Comparison of ENCODE assay signal across 13 cellular contexts in genomic region chr10:99777918-99778716, GRCh38. TPM values are rescaled to one million over a fixed set of nuclear protein-coding genes. Genes with fewer than 3 reads are reported as not detected.
DNase-seq lines count a peak whose midpoint lies in the region; FAIRE-seq and TF ChIP-seq lines count a peak whose summit lies in the region.
"Had no signal": no experiment of that assay in that cellular context is flagged by ENCODE, and none has a peak within 500 bp of the region (broad histone marks: within the 10 kb centered on the region; RNA-seq: fewer than 3 reads in every experiment).

No MANE protein-coding gene starts in this region.

- no peak overlapping the region for H2BK120ac ChIP-seq in neuronal stem cell (ENCODE audit: low read depth, low read length)

- H3K27me3 ChIP-seq in Loucy (ENCODE audit: insufficient read depth, low read length, poor library complexity, severe bottlenecking) (no peaks in the 10 kb centered on the region), bronchial epithelial cell (ENCODE audit: control insufficient read depth, insufficient read depth, low read length) (no peaks in the 10 kb centered on the region), neuronal stem cell (ENCODE audit: control insufficient read depth in 3 of 3, insufficient read depth in 3 of 3, low read depth in 1 of 3, low read length in 3 of 3) (no peaks in the 10 kb centered on the region)
- H3K27me3 ChIP-seq: tibial artery had no signal

- no peak overlapping the region for H4K8ac ChIP-seq in neuronal stem cell (ENCODE audit: low read depth, low read length)

- no peak overlapping the region for H3K4ac ChIP-seq in neuronal stem cell (ENCODE audit: low read length)

- H3K79me1 ChIP-seq in neuronal stem cell (ENCODE audit: low read depth, low read length), result no peaks in the 10 kb centered on the region

- H3K23ac ChIP-seq in neuronal stem cell (ENCODE audit: low read depth, low read length, poor library complexity), result no peak overlapping the region

- H2BK15ac ChIP-seq in neuronal stem cell (ENCODE audit: low read length), result no peak overlapping the region

- H3K4me1 ChIP-seq in Loucy (ENCODE audit: insufficient read depth, low read length, poor library complexity, severe bottlenecking) (peaks cover 13% of the 10 kb centered on the region), neuronal stem cell (ENCODE audit: control insufficient read depth in 2 of 2, insufficient read depth in 1 of 2, low read depth in 1 of 2, low read length in 2 of 2) (peaks cover 3 to 4% of the 10 kb centered on the region in 2 donors)
- H3K4me1 ChIP-seq: tibial artery had no signal

- H3K4me3 ChIP-seq in GM12865 (ENCODE audit: low read depth, low read length) (no peak overlapping the region), Loucy (ENCODE audit: low read length, poor library complexity, severe bottlenecking) (no peak overlapping the region), bronchial epithelial cell (ENCODE audit: low read depth, low read length) (no peak overlapping the region), neuronal stem cell (ENCODE audit: low read length in 2 of 2) (no peak overlapping the region)
- H3K4me3 ChIP-seq: tibial artery had no signal

- no peak for FAIRE-seq in bronchial epithelial cell (lab: Jason Lieb, UNC)
- FAIRE-seq: G401.6, islet of Langerhans had no signal

- H3K9ac ChIP-seq in Loucy (ENCODE audit: low read depth, low read length, poor library complexity, severe bottlenecking) (no peak overlapping the region), neuronal stem cell (ENCODE audit: low read depth, low read length, poor library complexity) (no peak overlapping the region)

- H3K79me2 ChIP-seq in Loucy (ENCODE audit: insufficient read depth, low read length), result no peaks in the 10 kb centered on the region

- no peak overlapping the region for H4K91ac ChIP-seq in neuronal stem cell (ENCODE audit: low read depth, low read length, poor library complexity)

- H3K9me2 ChIP-seq in Loucy (replicated peaks; ENCODE audit: low read depth, low read length), result no peaks in the 10 kb centered on the region

- no peak for TF ChIP-seq CTCF in GM12865 (IDR thresholded peaks at IDR 0.05; ENCODE audit: insufficient read depth, low read depth, low read length, missing control alignments)
- no peak for TF ChIP-seq CTCF in Loucy (conservative IDR thresholded peaks at IDR 0.05; ENCODE audit: low read length)
- TF ChIP-seq CTCF in bronchial epithelial cell (IDR thresholded peaks at IDR 0.05; ENCODE audit: insufficient read depth, low read length, severe bottlenecking), result no peak

- H2AK5ac ChIP-seq in neuronal stem cell (ENCODE audit: low read depth, low read length), result no peak overlapping the region

- DNase-seq in GM12865 (ENCODE audit: low read depth) (peak; percentile 47), bronchial epithelial cell (ENCODE audit: low read depth) (peak; percentile 30), neuronal stem cell (ENCODE audit: low spot score) (no peak), hypothalamus (lab: John Stamatoyannopoulos, UW) (no peak), AG08395 (ENCODE audit: low spot score) (no peak), NCI-H2081 treated with DMSO at 0.1 percent for 48 hours (lab: John Stamatoyannopoulos, UW) (no peak), C1 segment of cervical spinal cord (lab: John Stamatoyannopoulos, UW) (no peak)
- DNase-seq: amygdala, NCI-H446 treated with DMSO at 0.1 percent for 48 hours, tibial artery had no signal

- H3K4me2 ChIP-seq in Loucy (ENCODE audit: low read depth, low read length, poor library complexity, severe bottlenecking) (peak overlapping the region; percentile 64), neuronal stem cell (ENCODE audit: insufficient read depth, low read length, poor library complexity, severe bottlenecking) (no peak overlapping the region)

- peak overlapping the region; percentile 94; the same call in 1 of the 2 replicates for H2AFZ ChIP-seq in Loucy (ENCODE audit: low read length)
- H2AFZ ChIP-seq in neuronal stem cell (ENCODE audit: low read length), result peak overlapping the region; percentile 80

- H3K27ac ChIP-seq in neuronal stem cell (replicated peaks; ENCODE audit: low read length), result no peak overlapping the region
- H3K27ac ChIP-seq: tibial artery had no signal

- H2BK12ac ChIP-seq in neuronal stem cell (ENCODE audit: low read length), result no peak overlapping the region

- H3F3A ChIP-seq in Loucy (ENCODE audit: low read depth), result no peaks in the 10 kb centered on the region

- H3K36me3 ChIP-seq in Loucy (ENCODE audit: insufficient read depth, low read length), result no peaks in the 10 kb centered on the region
- no peaks in the 10 kb centered on the region for H3K36me3 ChIP-seq in bronchial epithelial cell (ENCODE audit: control insufficient read depth, insufficient read depth, low read length)
- H3K36me3 ChIP-seq in neuronal stem cell (replicated peaks in 1 of 2; ENCODE audit: control insufficient read depth in 2 of 2, insufficient read depth in 2 of 2, low read length in 2 of 2), result no peaks in the 10 kb centered on the region
- H3K36me3 ChIP-seq: tibial artery had no signal

- H4K20me1 ChIP-seq in Loucy (ENCODE audit: insufficient read depth, low read length, poor library complexity, severe bottlenecking), result no peaks in the 10 kb centered on the region

- H3K18ac ChIP-seq in neuronal stem cell (ENCODE audit: low read length), result no peak overlapping the region

- no peak overlapping the region for H2BK5ac ChIP-seq in neuronal stem cell (ENCODE audit: low read length)

- no peaks in the 10 kb centered on the region for H3K9me3 ChIP-seq in Loucy (ENCODE audit: insufficient read depth, low read depth, low read length)
- no peaks in the 10 kb centered on the region for H3K9me3 ChIP-seq in neuronal stem cell (replicated peaks in 1 of 2; ENCODE audit: control insufficient read depth in 2 of 2, insufficient read depth in 1 of 2, low read depth in 1 of 2, low read length in 2 of 2)
- H3K9me3 ChIP-seq: tibial artery had no signal

- WGBS in neuronal stem cell (ENCODE audit: extremely low coverage in 2 of 2, insufficient read length in 2 of 2, insufficient replicate concordance in 1 of 2), 2 donors, result no CpG with 5 or more reads among the region's 1 CpG

- no peak overlapping the region for H3K14ac ChIP-seq in neuronal stem cell (ENCODE audit: low read length)

RNA-seq across cellular contexts. Expression of gene ABCC2, which starts 4.3 kb away (rescaled TPM):
- total RNA-seq in bronchial epithelial cell, result 0.53 and 1.0 TPM in 2 replicates
- 0.31 TPM for polyA plus RNA-seq in neuronal stem cell (2013, experiment 1 of 2)
- 0.26 TPM for polyA plus RNA-seq in neuronal stem cell (2013, experiment 2 of 2)

RNA-seq across cellular contexts. Expression of gene CUTC, which starts 46.1 kb away (rescaled TPM):
- 14.2 and 25.0 TPM in 2 replicates for total RNA-seq in bronchial epithelial cell
- polyA plus RNA-seq in neuronal stem cell (2013, experiment 1 of 2), result 20.2 TPM
- polyA plus RNA-seq in neuronal stem cell (2013, experiment 2 of 2), result 20.4 TPM

RNA-seq across cellular contexts. Expression of gene COX15, which starts 46.2 kb away (rescaled TPM):
- 33.2 and 35.7 TPM in 2 replicates for total RNA-seq in bronchial epithelial cell
- polyA plus RNA-seq in neuronal stem cell (2013, experiment 1 of 2), result 19.8 TPM
- 20.1 TPM for polyA plus RNA-seq in neuronal stem cell (2013, experiment 2 of 2)

Comparison
In these comparisons a context has a peak if more than half of its experiments do, and no peak if none do; other contexts are left out.
1. DNase-seq: peak in GM12865 (single experiment) and bronchial epithelial cell (single experiment); none in neuronal stem cell (single experiment), hypothalamus (0 of 51), AG08395 (single experiment), NCI-H2081 treated with DMSO at 0.1 percent for 48 hours (single experiment) and C1 segment of cervical spinal cord (0 of 14).